1 cellular context compared by ENCODE assay signal in genomic region chr22:35430897-35431322, GRCh38.
TF ChIP-seq lines count a peak whose summit lies in the region.

No MANE protein-coding gene starts in this region.

TF ChIP-seq in SK-N-SH, 30 proteins besides CTCF, POLR2A, EP300 and RAD21 (continued from another document):
- no peak for TF ChIP-seq ZBTB33 (IDR thresholded peaks at IDR 0.05; ENCODE audit: borderline replicate concordance, low read depth)
- peak; percentile 49; the same call in 1 of the 2 replicates for TF ChIP-seq RXRA (IDR thresholded peaks at IDR 0.05; ENCODE audit: borderline replicate concordance, low read depth)
- TF ChIP-seq REST (IDR thresholded peaks at IDR 0.05; ENCODE audit: low read depth, low read length), result no peak
- no peak for TF ChIP-seq FOSL2 (IDR thresholded peaks at IDR 0.05; ENCODE audit: borderline replicate concordance, low read depth)
- 0 out of 2 replicates have a peak, but pooled peaks have one; percentile 10 for TF ChIP-seq MXI1 (IDR thresholded peaks at IDR 0.05; ENCODE audit: low read depth, low read length)
- TF ChIP-seq YY1 (IDR thresholded peaks at IDR 0.05; ENCODE audit: low read depth), result no peak
- no peak for TF ChIP-seq FOXM1 (IDR thresholded peaks at IDR 0.05; ENCODE audit: low read depth)
- TF ChIP-seq FOXJ3 (CRISPR knock-in tag; IDR thresholded peaks at IDR 0.05), result no peak
- TF ChIP-seq NRF1 (IDR thresholded peaks at IDR 0.05; ENCODE audit: low read depth, low read length), result 0 out of 2 replicates have a peak, but pooled peaks have one; percentile 8
